24 cellular contexts compared by ENCODE assay signal in genomic region chr2:30283931-30284565, GRCh38. TPM values are rescaled to one million over a fixed set of nuclear protein-coding genes. Genes with fewer than 3 reads are reported as not detected.
A peak's percentile ranks its signal among the peaks of the same experiment; 100 is the strongest.
DNase-seq lines count a peak whose midpoint lies in the region; ATAC-seq, FAIRE-seq and TF ChIP-seq lines count a peak whose summit lies in the region.
"Had no signal": no experiment of that assay in that cellular context is flagged by ENCODE, and none has a peak within 500 bp of the region (broad histone marks: within the 10 kb centered on the region; RNA-seq: fewer than 3 reads in every experiment).

No MANE protein-coding gene starts in this region.

- H3K4me3 Mint-ChIP-seq in IgD-negative memory B cell: peak overlapping the region in 1 of 4 donors; percentile 71
- H3K4me3 Mint-ChIP-seq in astrocyte (ENCODE audit: unreplicated experiment): no peak overlapping the region
- no peak overlapping the region for H3K4me3 Mint-ChIP-seq in progenitor cell of endocrine pancreas (ENCODE audit: low read depth)
- H3K4me3 Mint-ChIP-seq: activated CD4-positive, alpha-beta T cell treated with anti-CD3 and anti-CD28 coated beads for 36 hours; dendritic cell treated with granulocyte-macrophage colony-stimulating factor and Interleukin-4, amounts not matched to agents 40 ng/mL and 50 ng/mL, for 4 days; H9 had no signal

- no peak overlapping the region for H3K4me3 ChIP-seq in astrocyte (ENCODE audit: insufficient read depth, low read depth, low read length)
- H3K4me3 ChIP-seq: thoracic aorta had no signal

- no peak for FAIRE-seq in astrocyte (lab: Jason Lieb, UNC)

- no peaks in the 10 kb centered on the region for H4K20me1 ChIP-seq in astrocyte (ENCODE audit: insufficient read depth, low read length)

- H3K9me3 ChIP-seq in astrocyte (ENCODE audit: insufficient read depth, low read depth, low read length): no peaks in the 10 kb centered on the region
- H3K9me3 ChIP-seq: neutrophil, thoracic aorta had no signal

- H3K27ac Mint-ChIP-seq in IgD-negative memory B cell (peak overlapping the region; percentile 24 to 88 (median 82)), astrocyte (ENCODE audit: unreplicated experiment) (no peak overlapping the region), progenitor cell of endocrine pancreas (peak overlapping the region; percentile 30)
- H3K27ac Mint-ChIP-seq: activated CD4-positive, alpha-beta T cell treated with anti-CD3 and anti-CD28 coated beads for 36 hours; dendritic cell treated with granulocyte-macrophage colony-stimulating factor and Interleukin-4, amounts not matched to agents 40 ng/mL and 50 ng/mL, for 4 days had no signal

- H3K9ac ChIP-seq in astrocyte (ENCODE audit: low read length): no peak overlapping the region

- H3K27me3 Mint-ChIP-seq in IgD-negative memory B cell (peaks cover 2% of the 10 kb centered on the region), astrocyte (ENCODE audit: low read depth, unreplicated experiment) (peaks cover 2% of the 10 kb centered on the region), progenitor cell of endocrine pancreas (peaks cover 13% of the 10 kb centered on the region)
- H3K27me3 Mint-ChIP-seq: activated CD4-positive, alpha-beta T cell treated with anti-CD3 and anti-CD28 coated beads for 36 hours had no signal

- H3K4me2 ChIP-seq in astrocyte (ENCODE audit: low read length): no peak overlapping the region

- peaks cover 3% of the 10 kb centered on the region for H3K36me3 Mint-ChIP-seq in IgD-negative memory B cell
- peaks cover 8% of the 10 kb centered on the region for H3K36me3 Mint-ChIP-seq in astrocyte (ENCODE audit: low read depth, unreplicated experiment)
- H3K36me3 Mint-ChIP-seq in progenitor cell of endocrine pancreas (ENCODE audit: insufficient read depth): no peaks in the 10 kb centered on the region
- H3K36me3 Mint-ChIP-seq: activated naive CD4-positive, alpha-beta T cell treated with anti-CD3 and anti-CD28 coated beads, Interleukin-2, amount 50 U/mL, for 72 hours had no signal

- peaks cover 71 to 72% (median 71%) of the 10 kb centered on the region in 3 donors for H3K4me1 Mint-ChIP-seq in IgD-negative memory B cell
- H3K4me1 Mint-ChIP-seq in astrocyte (ENCODE audit: low read depth, unreplicated experiment): peaks cover 30% of the 10 kb centered on the region
- H3K4me1 Mint-ChIP-seq in progenitor cell of endocrine pancreas (ENCODE audit: low read depth): no peaks in the 10 kb centered on the region

- H3K4me1 ChIP-seq in astrocyte (ENCODE audit: insufficient read depth, low read length): peaks cover 7% of the 10 kb centered on the region

- DNase-seq in astrocyte (ENCODE audit: low read depth) (no peak), lung microvascular endothelial cell (ENCODE audit: low read depth in 2 of 2) (peak; percentile 31 to 87), progenitor cell of endocrine pancreas (ENCODE audit: low spot score, unreplicated experiment) (no peak), omental fat pad (ENCODE audit: low spot score) (no peak)
- DNase-seq: activated CD4-positive, alpha-beta T cell treated with anti-CD3 and anti-CD28 coated beads for 36 hours; anterior cingulate cortex; caudate nucleus; H9; NCI-H1092 treated with DMSO at 0.1 percent for 48 hours; NCI-H2029 treated with DMSO at 0.1 percent for 48 hours; NCI-H345; NCI-H774; stimulated activated CD4-positive, alpha-beta T cell treated with anti-CD3 and anti-CD28 coated beads, Interleukin-4, amount 100 ng/mL, for 1 hour; stimulated activated naive CD4-positive, alpha-beta T cell; T-helper 2 cell had no signal

- peak overlapping the region; percentile 48 for H2AFZ ChIP-seq in astrocyte (ENCODE audit: low read depth, low read length)

- H3K27me3 ChIP-seq in astrocyte (ENCODE audit: insufficient read depth, low read length): no peaks in the 10 kb centered on the region
- H3K27me3 ChIP-seq: neutrophil had no signal

- H3K36me3 ChIP-seq in astrocyte (ENCODE audit: insufficient read depth, low read length): no peaks in the 10 kb centered on the region
- H3K36me3 ChIP-seq: neutrophil, thoracic aorta had no signal

- H3K9me3 Mint-ChIP-seq in IgD-negative memory B cell (no peaks in the 10 kb centered on the region), astrocyte (ENCODE audit: unreplicated experiment) (peaks cover 2% of the 10 kb centered on the region), progenitor cell of endocrine pancreas (ENCODE audit: low read depth) (no peaks in the 10 kb centered on the region)
- H3K9me3 Mint-ChIP-seq: dendritic cell treated with granulocyte-macrophage colony-stimulating factor and Interleukin-4, amounts not matched to agents 40 ng/mL and 50 ng/mL, for 4 days had no signal

- H3K79me2 ChIP-seq in astrocyte (ENCODE audit: insufficient read depth, low read length): no peaks in the 10 kb centered on the region

- ATAC-seq in omental fat pad (ENCODE audit: low FRiP score) (no peak), HG02840 (IDR thresholded peaks at IDR 0.05; ENCODE audit: low FRiP score, unreplicated experiment) (no peak), HG02642 (IDR thresholded peaks at IDR 0.05; ENCODE audit: poor library complexity, unreplicated experiment) (no peak)
- ATAC-seq: activated CD4-positive, alpha-beta T cell treated with anti-CD3 and anti-CD28 coated beads for 36 hours; activated naive CD4-positive, alpha-beta T cell treated with anti-CD3 and anti-CD28 coated beads, Interleukin-2, amount 50 U/mL, for 72 hours; SK-N-SH treated with all-trans-retinoic acid at 6 μM for 48 hours had no signal

- no peak overlapping the region for H3K27ac ChIP-seq in astrocyte (ENCODE audit: low read depth, low read length)
- H3K27ac ChIP-seq: neutrophil, RWPE1, thoracic aorta had no signal

- no peak for TF ChIP-seq CTCF in astrocyte (IDR thresholded peaks at IDR 0.05; ENCODE audit: insufficient read depth, low read depth, low read length)
- TF ChIP-seq CTCF in progenitor cell of endocrine pancreas (IDR thresholded peaks at IDR 0.05; ENCODE audit: unreplicated experiment): no peak
- TF ChIP-seq CTCF in omental fat pad (IDR thresholded peaks at IDR 0.05): no peak

RNA-seq across cellular contexts. Expression of gene LBH, which starts 52.7 kb away (rescaled TPM):
- 163 TPM for polyA plus RNA-seq in IgD-negative memory B cell
- total RNA-seq in astrocyte (51.7 and 63.7 TPM in 2 replicates), lung microvascular endothelial cell (45.1 and 62.1 TPM in 2 replicates), progenitor cell of endocrine pancreas (62.3 and 80.5 TPM in 2 replicates), omental fat pad (10 to 100 TPM; 14.4 to 20.6 (median 19.4) TPM)

Comparison
In these comparisons a context has a peak if more than half of its experiments do, and no peak if none do; other contexts are left out.
1. DNase-seq: peak in lung microvascular endothelial cell (2 of 2); none in astrocyte (single experiment), progenitor cell of endocrine pancreas (single experiment) and omental fat pad (single experiment).